Comparison of ENCODE assay signal across 1 cellular context in genomic region chr16:24747425-24747824, GRCh38.
TF ChIP-seq lines count a peak whose summit lies in the region.

No MANE protein-coding gene starts in this region.

TF ChIP-seq in SK-N-SH treated with all-trans-retinoic acid at 6 μM for 48 hours, 23 proteins besides CTCF, POLR2A, EP300 and RAD21 (continued from another document):
- TF ChIP-seq, protein P1, sequence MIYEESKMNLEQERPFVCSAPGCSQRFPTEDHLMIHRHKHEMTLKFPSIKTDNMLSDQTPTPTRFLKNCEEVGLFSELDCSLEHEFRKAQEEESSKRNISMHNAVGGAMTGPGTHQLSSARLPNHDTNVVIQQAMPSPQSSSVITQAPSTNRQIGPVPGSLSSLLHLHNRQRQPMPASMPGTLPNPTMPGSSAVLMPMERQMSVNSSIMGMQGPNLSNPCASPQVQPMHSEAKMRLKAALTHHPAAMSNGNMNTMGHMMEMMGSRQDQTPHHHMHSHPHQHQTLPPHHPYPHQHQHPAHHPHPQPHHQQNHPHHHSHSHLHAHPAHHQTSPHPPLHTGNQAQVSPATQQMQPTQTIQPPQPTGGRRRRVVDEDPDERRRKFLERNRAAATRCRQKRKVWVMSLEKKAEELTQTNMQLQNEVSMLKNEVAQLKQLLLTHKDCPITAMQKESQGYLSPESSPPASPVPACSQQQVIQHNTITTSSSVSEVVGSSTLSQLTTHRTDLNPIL (CRISPR knock-in tag; IDR thresholded peaks at IDR 0.05; ENCODE audit: low read depth), result no peak
- TF ChIP-seq PATZ1 (CRISPR knock-in tag; IDR thresholded peaks at IDR 0.05; ENCODE audit: borderline replicate concordance) (no peak), BACH2 (CRISPR knock-in tag; IDR thresholded peaks at IDR 0.05; ENCODE audit: borderline replicate concordance) (no peak), TOX (CRISPR knock-in tag; IDR thresholded peaks at IDR 0.05; ENCODE audit: borderline replicate concordance) (no peak), GLIS3 (CRISPR knock-in tag; IDR thresholded peaks at IDR 0.05) (no peak)
